ENCODE assay signal across 11 cellular contexts in genomic region chr2:188199716-188200128, GRCh38.
A peak's percentile ranks its signal among the peaks of the same experiment; 100 is the strongest.
DNase-seq lines count a peak whose midpoint lies in the region; ATAC-seq and TF ChIP-seq lines count a peak whose summit lies in the region.
"Had no signal": no experiment of that assay in that cellular context is flagged by ENCODE, and none has a peak within 500 bp of the region (broad histone marks: within the 10 kb centered on the region; RNA-seq: fewer than 3 reads in every experiment).

No MANE protein-coding gene starts in this region.

- H2BK12ac ChIP-seq in trophoblast cell (ENCODE audit: low read length): no peak overlapping the region

- no peak overlapping the region for H3K4ac ChIP-seq in trophoblast cell (ENCODE audit: low read depth, low read length)

- ATAC-seq in RWPE2 (ENCODE audit: low read depth) (peak; percentile 84), GM18870 (IDR thresholded peaks at IDR 0.05; ENCODE audit: unreplicated experiment) (no peak)

- H3K4me1 Mint-ChIP-seq in activated T-helper 2 cell treated with anti-CD3 and anti-CD28 coated beads, Interferon-gamma antibody, Interleukin-2, Interleukin-4, amounts not matched to agents 10 μg/mL and 5 μg/mL and 100 μg/mL, durations not matched to agents 14 hours and 24 hours and 36 hours (ENCODE audit: low read depth): no peaks in the 10 kb centered on the region

- H4K12ac ChIP-seq in trophoblast cell (ENCODE audit: low read depth, low read length): no peak overlapping the region

- DNase-seq in GM03348 (ENCODE audit: low spot score) (peak; percentile 87), RWPE2 (ENCODE audit: low spot score) (no peak), fibroblast of gingiva (ENCODE audit: low read depth) (peak; percentile 3), trophoblast cell (peak; percentile 46 to 84), superior temporal gyrus (ENCODE audit: extremely low spot score) (no peak), NCI-H446 (lab: John Stamatoyannopoulos, UW) (no peak)
- no peak for DNase-seq in activated T-helper 2 cell treated with anti-CD3 and anti-CD28 coated beads, Interferon-gamma antibody, Interleukin-2, Interleukin-4, amounts not matched to agents 10 μg/mL and 5 μg/mL and 100 μg/mL, durations not matched to agents 14 hours and 24 hours and 36 hours (ENCODE audit: low spot score)
- DNase-seq: Caco-2, glutamatergic neuron, NCI-H2107 had no signal

- intact Hi-C loops in activated T-helper 2 cell treated with anti-CD3 and anti-CD28 coated beads, Interferon-gamma antibody, Interleukin-2, Interleukin-4, amounts not matched to agents 10 μg/mL and 5 μg/mL and 100 μg/mL, durations not matched to agents 14 hours and 24 hours and 36 hours (cut with micrococcal nuclease): no loop called here

- H3K23ac ChIP-seq in trophoblast cell (ENCODE audit: low read length): no peak overlapping the region

- H4K8ac ChIP-seq in trophoblast cell (ENCODE audit: low read depth, low read length): no peak overlapping the region

- H3K9ac ChIP-seq in trophoblast cell (ENCODE audit: low read length): no peak overlapping the region

- WGBS in trophoblast cell (ENCODE audit: extremely low coverage, insufficient coverage, insufficient read length): no CpG with 5 or more reads among the region's 3 CpGs

- no peak overlapping the region for H2AK5ac ChIP-seq in trophoblast cell (ENCODE audit: low read length)

- no peaks in the 10 kb centered on the region for H3K27me3 Mint-ChIP-seq in activated T-helper 2 cell treated with anti-CD3 and anti-CD28 coated beads, Interferon-gamma antibody, Interleukin-2, Interleukin-4, amounts not matched to agents 10 μg/mL and 5 μg/mL and 100 μg/mL, durations not matched to agents 14 hours and 24 hours and 36 hours (ENCODE audit: low read depth)

- H3K18ac ChIP-seq in trophoblast cell (ENCODE audit: low read length): no peak overlapping the region

- no peak overlapping the region for H4K91ac ChIP-seq in trophoblast cell (ENCODE audit: low read depth, low read length)

- no peak overlapping the region for H3K4me3 Mint-ChIP-seq in activated T-helper 2 cell treated with anti-CD3 and anti-CD28 coated beads, Interferon-gamma antibody, Interleukin-2, Interleukin-4, amounts not matched to agents 10 μg/mL and 5 μg/mL and 100 μg/mL, durations not matched to agents 14 hours and 24 hours and 36 hours (ENCODE audit: low read depth)

- H3K36me3 Mint-ChIP-seq in activated T-helper 2 cell treated with anti-CD3 and anti-CD28 coated beads, Interferon-gamma antibody, Interleukin-2, Interleukin-4, amounts not matched to agents 10 μg/mL and 5 μg/mL and 100 μg/mL, durations not matched to agents 14 hours and 24 hours and 36 hours (ENCODE audit: low read depth): no peaks in the 10 kb centered on the region

- H3K79me2 ChIP-seq in trophoblast cell (ENCODE audit: control insufficient read depth, insufficient read depth, low read length, poor library complexity): no peaks in the 10 kb centered on the region

- no peak overlapping the region for H3K14ac ChIP-seq in trophoblast cell (ENCODE audit: low read length)

- no peak overlapping the region for H3K4me2 ChIP-seq in trophoblast cell (ENCODE audit: low read length)

- TF ChIP-seq CTCF in RWPE2 (IDR thresholded peaks at IDR 0.05; ENCODE audit: poor library complexity, severe bottlenecking): no peak

- H3K9me3 ChIP-seq in RWPE2 (ENCODE audit: severe bottlenecking) (no peaks in the 10 kb centered on the region), trophoblast cell (ENCODE audit: insufficient read depth, low read depth, low read length) (no peaks in the 10 kb centered on the region)
- H3K9me3 ChIP-seq: Caco-2 had no signal

- H3K27me3 ChIP-seq in RWPE2 (ENCODE audit: insufficient read depth, poor library complexity, severe bottlenecking): no peaks in the 10 kb centered on the region
- no peaks in the 10 kb centered on the region for H3K27me3 ChIP-seq in trophoblast cell (ENCODE audit: insufficient read depth, low read length)

- no peak overlapping the region for H2BK5ac ChIP-seq in trophoblast cell (ENCODE audit: low read depth, low read length, poor library complexity)

- H3K27ac ChIP-seq in RWPE2 (ENCODE audit: poor library complexity, severe bottlenecking) (peak overlapping the region; percentile 5), trophoblast cell (ENCODE audit: low read depth, low read length) (no peak overlapping the region)

- no peak overlapping the region for H2BK120ac ChIP-seq in trophoblast cell (ENCODE audit: insufficient read depth, low read length, poor library complexity)

- peaks cover 2% of the 10 kb centered on the region for H3K79me1 ChIP-seq in trophoblast cell (ENCODE audit: low read length)

- H3K27ac Mint-ChIP-seq in activated T-helper 2 cell treated with anti-CD3 and anti-CD28 coated beads, Interferon-gamma antibody, Interleukin-2, Interleukin-4, amounts not matched to agents 10 μg/mL and 5 μg/mL and 100 μg/mL, durations not matched to agents 14 hours and 24 hours and 36 hours: no peak overlapping the region

- H3K4me1 ChIP-seq in RWPE2 (ENCODE audit: insufficient read depth, poor library complexity, severe bottlenecking) (no peaks in the 10 kb centered on the region), trophoblast cell (ENCODE audit: control insufficient read depth in 1 of 2, insufficient read depth in 2 of 2, low read length in 2 of 2) (peaks cover 0 to 2% of the 10 kb centered on the region in 2 experiments)
- H3K4me1 ChIP-seq: Caco-2 had no signal

- H2AFZ ChIP-seq in trophoblast cell (ENCODE audit: insufficient read depth, low read length, poor library complexity): no peak overlapping the region

- no peaks in the 10 kb centered on the region for H3K9me3 Mint-ChIP-seq in activated T-helper 2 cell treated with anti-CD3 and anti-CD28 coated beads, Interferon-gamma antibody, Interleukin-2, Interleukin-4, amounts not matched to agents 10 μg/mL and 5 μg/mL and 100 μg/mL, durations not matched to agents 14 hours and 24 hours and 36 hours

- H3K36me3 ChIP-seq in RWPE2 (ENCODE audit: low read depth) (no peaks in the 10 kb centered on the region), trophoblast cell (ENCODE audit: control insufficient read depth in 1 of 2, insufficient read depth in 2 of 2, low read length in 2 of 2) (no peaks in the 10 kb centered on the region)

- H3K4me3 ChIP-seq in RWPE2 (ENCODE audit: severe bottlenecking): no peak overlapping the region
- no peak overlapping the region for H3K4me3 ChIP-seq in trophoblast cell (ENCODE audit: low read depth, low read length)

Comparison
In these comparisons a context has a peak if more than half of its experiments do, and no peak if none do; other contexts are left out.
1. DNase-seq: peak in GM03348 (single experiment), fibroblast of gingiva (single experiment) and trophoblast cell (2 of 2); none in RWPE2 (single experiment), activated T-helper 2 cell treated with anti-CD3 and anti-CD28 coated beads, Interferon-gamma antibody, Interleukin-2, Interleukin-4, amounts not matched to agents 10 μg/mL and 5 μg/mL and 100 μg/mL, durations not matched to agents 14 hours and 24 hours and 36 hours (single experiment), superior temporal gyrus (single experiment) and NCI-H446 (0 of 2).